ENCODE assay signal across 28 cellular contexts in genomic region chr4:2624782-2625548, GRCh38.
DNase-seq lines count a peak whose midpoint lies in the region; ATAC-seq and TF ChIP-seq lines count a peak whose summit lies in the region.
"Had no signal": no experiment of that assay in that cellular context is flagged by ENCODE, and none has a peak within 500 bp of the region (broad histone marks: within the 10 kb centered on the region; RNA-seq: fewer than 3 reads in every experiment).

No MANE protein-coding gene starts in this region.

- POLR2A ChIA-PET in RWPE1 (lab: Yijun Ruan, JAX; ENCODE audit: low non-redundant PET): no interaction called here

- H3K4me1 Mint-ChIP-seq in osteocyte (ENCODE audit: unreplicated experiment): peaks cover 7% of the 10 kb centered on the region

- no peaks in the 10 kb centered on the region for H3K9me3 Mint-ChIP-seq in osteocyte (ENCODE audit: unreplicated experiment)
- H3K9me3 Mint-ChIP-seq: natural killer cell treated with Interleukin-12 subunit alpha and Interleukin-12 subunit beta and Interleukin-15 and Interleukin-18, amount 100 ng/mL, for 72 hours had no signal

- CTCF ChIA-PET in RWPE1 (lab: Yijun Ruan, JAX): interaction anchor here (0.6 kb wide), 1 partner anchor 895 kb away, joined by 3 read pairs; no protein-coding TSS in a partner anchor

- DNase-seq in activated T-cell treated with anti-CD3 and anti-CD28 coated beads, Interleukin-2, amount 50 U/mL, for 1 hour: peak; percentile 8
- DNase-seq in activated T-cell treated with anti-CD3 and anti-CD28 coated beads for 4 hours (no peak), RWPE1 (ENCODE audit: low spot score) (no peak), epithelial cell of esophagus (ENCODE audit: low read depth) (peak; percentile 77), osteocyte (ENCODE audit: extremely low spot score, unreplicated experiment) (no peak), activated gamma-delta T cell (lab: John Stamatoyannopoulos, UW) (no peak)
- DNase-seq: activated T-cell treated with anti-CD3 and anti-CD28 coated beads, Interleukin-2, amount 50 U/mL, for 48 hours; body of pancreas; DMS53; effector memory CD4-positive, alpha-beta T cell; GF-D8; heart right ventricle; left colon; NCI-H187 treated with DMSO at 0.1 percent for 48 hours; NCI-H2227 treated with DMSO at 0.1 percent for 48 hours; NCI-H82; PC-3; SJCRH30; small intestine; stimulated activated CD4-positive, alpha-beta T cell treated with anti-CD3 and anti-CD28 coated beads, Interleukin-2, amount 100 ng/mL, for 24 hours; stimulated activated naive CD4-positive, alpha-beta T cell treated with Interleukin-2 at 50 U/mL for 16 hours; T-helper 1 cell had no signal

- peak overlapping the region; percentile 27 for H3K27ac Mint-ChIP-seq in osteocyte (ENCODE audit: unreplicated experiment)
- H3K27ac Mint-ChIP-seq: B cell; natural killer cell treated with Interleukin-12 subunit alpha and Interleukin-12 subunit beta and Interleukin-15 and Interleukin-18, amount 100 ng/mL, for 72 hours had no signal

- TF ChIP-seq CTCF in RWPE1 (conservative IDR thresholded peaks at IDR 0.05; ENCODE audit: low read depth): no peak
- no peak for TF ChIP-seq CTCF in epithelial cell of esophagus (IDR thresholded peaks at IDR 0.05; ENCODE audit: insufficient read depth, low read depth, low read length, missing control alignments)
- no peak for TF ChIP-seq CTCF in osteocyte (IDR thresholded peaks at IDR 0.05)

- no peak overlapping the region for H3K4me3 Mint-ChIP-seq in osteocyte (ENCODE audit: unreplicated experiment)
- H3K4me3 Mint-ChIP-seq: B cell; natural killer cell treated with Interleukin-12 subunit alpha and Interleukin-12 subunit beta and Interleukin-15 and Interleukin-18, amount 100 ng/mL, for 72 hours had no signal

- H3K27me3 Mint-ChIP-seq in osteocyte (ENCODE audit: unreplicated experiment): no peaks in the 10 kb centered on the region
- H3K27me3 Mint-ChIP-seq: B cell; natural killer cell treated with Interleukin-12 subunit alpha and Interleukin-12 subunit beta and Interleukin-15 and Interleukin-18, amount 100 ng/mL, for 72 hours had no signal

- peak overlapping the region; percentile 48 for H3K27ac ChIP-seq in RWPE1
- H3K27ac ChIP-seq: body of pancreas, heart right ventricle, prostate gland, SJCRH30 had no signal

- no peak for ATAC-seq in GM18907 (IDR thresholded peaks at IDR 0.05; ENCODE audit: unreplicated experiment)
- ATAC-seq in HG02571 (IDR thresholded peaks at IDR 0.05; ENCODE audit: unreplicated experiment): no peak
- ATAC-seq: body of pancreas; left colon; natural killer cell treated with Interleukin-12 subunit alpha and Interleukin-12 subunit beta and Interleukin-15 and Interleukin-18, amount 100 ng/mL, for 72 hours; PC-3 had no signal

- H3K4me3 ChIP-seq in epithelial cell of esophagus (ENCODE audit: low read length): no peak overlapping the region
- H3K4me3 ChIP-seq: body of pancreas, heart right ventricle, prostate gland, SJCRH30, tibial nerve had no signal

- peaks cover 11% of the 10 kb centered on the region for H3K36me3 Mint-ChIP-seq in osteocyte (ENCODE audit: unreplicated experiment)

Comparison
In these comparisons a context has a peak if more than half of its experiments do, and no peak if none do; other contexts are left out.
1. DNase-seq: peak in activated T-cell treated with anti-CD3 and anti-CD28 coated beads, Interleukin-2, amount 50 U/mL, for 1 hour (single experiment) and epithelial cell of esophagus (single experiment); none in activated T-cell treated with anti-CD3 and anti-CD28 coated beads for 4 hours (single experiment), RWPE1 (single experiment), osteocyte (single experiment) and activated gamma-delta T cell (single experiment).